8 cellular contexts compared by ENCODE assay signal in the genomic region with DNA sequence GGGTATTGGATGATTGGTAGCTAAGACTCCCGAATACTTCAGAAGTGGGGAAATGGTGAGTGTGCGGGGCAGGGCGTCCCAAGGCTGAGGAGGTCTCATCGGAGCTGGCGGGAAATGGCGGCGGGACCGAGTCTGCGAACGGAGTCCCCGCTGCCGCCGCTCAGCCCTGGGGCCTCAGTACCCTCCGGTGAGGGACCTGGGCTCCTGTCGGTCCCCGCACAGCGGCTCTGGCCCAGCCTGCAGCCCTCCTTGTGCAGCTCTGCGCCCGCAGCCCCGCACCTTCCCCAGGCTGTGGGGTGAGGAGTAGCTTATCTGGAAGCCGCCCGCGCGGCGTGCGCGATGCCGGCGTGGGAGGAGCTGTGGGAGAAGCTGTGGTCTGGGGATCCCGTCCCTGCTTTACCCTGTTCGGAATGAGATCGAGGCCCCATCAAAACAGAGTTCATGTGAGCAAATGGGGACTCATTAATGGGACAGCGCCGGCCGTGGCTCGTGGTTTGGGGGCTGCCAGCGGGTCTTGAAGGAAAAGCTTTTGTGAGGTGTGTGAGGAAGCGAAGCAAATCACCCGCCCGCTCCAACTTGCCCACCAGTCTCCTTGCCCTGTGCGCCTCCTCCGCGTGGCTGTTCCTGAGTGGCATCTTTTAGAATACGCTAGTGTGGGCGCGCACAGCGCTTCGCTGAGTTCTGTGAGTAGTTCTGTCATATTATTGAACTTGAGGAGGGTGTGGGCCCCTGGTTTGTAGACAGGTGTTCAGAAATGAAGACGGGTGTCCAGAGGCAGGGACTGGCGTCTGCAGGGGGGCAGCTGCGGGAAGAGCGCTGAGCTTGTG. TPM values are rescaled to one million over a fixed set of nuclear protein-coding genes. Genes with fewer than 3 reads are reported as not detected.
DNase-seq lines count a peak whose midpoint lies in the region; ATAC-seq lines count a peak whose summit lies in the region.

No MANE protein-coding gene starts in this region.

- no peaks in the 10 kb centered on the region for H3K4me1 ChIP-seq in mesodermal cell (ENCODE audit: control insufficient read depth, insufficient read depth, low read length, poor library complexity, severe bottlenecking)

- WGBS in mesodermal cell (ENCODE audit: insufficient coverage in 2 of 2), 2 experiments: 3% methylated on average over 41 to 45 of the region's 52 CpGs

- H3K27ac ChIP-seq in mesodermal cell (ENCODE audit: low read depth, low read length, severe bottlenecking): peak overlapping the region; percentile 79

- H3K9me3 ChIP-seq in mesodermal cell (ENCODE audit: control insufficient read depth, low read length): peaks cover 43% of the 10 kb centered on the region

- peak; percentile 40 for ATAC-seq in HG03135 (IDR thresholded peaks at IDR 0.05; ENCODE audit: unreplicated experiment)

- peak overlapping the region; percentile 89 for H3K4me3 ChIP-seq in mesodermal cell (ENCODE audit: extremely low read depth, insufficient read depth, low read length, poor library complexity, severe bottlenecking)

- H3K36me3 ChIP-seq in mesodermal cell (ENCODE audit: control insufficient read depth, insufficient read depth, low read length): peaks cover 43% of the 10 kb centered on the region

- peak; percentile 84 for DNase-seq in activated effector memory CD4-positive, alpha-beta T cell treated with anti-CD3 and anti-CD28 coated beads, Interleukin-2, amount 50 U/mL, for 16 hours
- DNase-seq in activated effector memory CD4-positive, alpha-beta T cell treated with Interleukin-2 at 50 U/mL for 16 hours: no peak
- peak; percentile 10 for DNase-seq in activated CD4-positive, CD25-positive, alpha-beta regulatory T cell treated with anti-CD3 and anti-CD28 coated beads, Interleukin-2, amount 50 U/mL, for 16 hours (ENCODE audit: low read depth, low spot score)
- DNase-seq in dermis blood vessel endothelial cell: peak; percentile 58
- DNase-seq in stimulated activated CD8-positive, alpha-beta memory T cell treated with anti-CD3 and anti-CD28 coated beads, Interleukin-4, amount 100 ng/mL, for 4 hours (ENCODE audit: low read depth in 2 of 2, low spot score in 1 of 2): peak; percentile 14 to 40
- no peak for DNase-seq in hippocampal formation (lab: John Stamatoyannopoulos, UW)

RNA-seq across cellular contexts. Expression of gene ZNF141, which starts 0.5 kb away (rescaled TPM):
- total RNA-seq in dermis blood vessel endothelial cell: 12.7 and 14.8 TPM in 2 replicates
- polyA plus RNA-seq in mesodermal cell (2013, experiment 1 of 2): 8.3 TPM
- polyA plus RNA-seq in mesodermal cell (2013, experiment 2 of 2): 9.9 TPM

RNA-seq across cellular contexts. Expression of gene ZNF732, which starts 32.9 kb away (rescaled TPM):
- total RNA-seq in dermis blood vessel endothelial cell: 1.4 and 2.0 TPM in 2 replicates
- polyA plus RNA-seq in mesodermal cell (2013, experiment 1 of 2): 0.66 TPM
- polyA plus RNA-seq in mesodermal cell (2013, experiment 2 of 2): 0.61 TPM

Comparison
In these comparisons a context has a peak if more than half of its experiments do, and no peak if none do; other contexts are left out.
1. DNase-seq: peak in activated effector memory CD4-positive, alpha-beta T cell treated with anti-CD3 and anti-CD28 coated beads, Interleukin-2, amount 50 U/mL, for 16 hours (single experiment), activated CD4-positive, CD25-positive, alpha-beta regulatory T cell treated with anti-CD3 and anti-CD28 coated beads, Interleukin-2, amount 50 U/mL, for 16 hours (single experiment), dermis blood vessel endothelial cell (single experiment) and stimulated activated CD8-positive, alpha-beta memory T cell treated with anti-CD3 and anti-CD28 coated beads, Interleukin-4, amount 100 ng/mL, for 4 hours (2 of 2); none in activated effector memory CD4-positive, alpha-beta T cell treated with Interleukin-2 at 50 U/mL for 16 hours (single experiment) and hippocampal formation (0 of 2).